8 cellular contexts compared by ENCODE assay signal in genomic region chr9:120894404-120895226, GRCh38. TPM values are rescaled to one million over a fixed set of nuclear protein-coding genes. Genes with fewer than 3 reads are reported as not detected.
A peak's percentile ranks its signal among the peaks of the same experiment; 100 is the strongest.
DNase-seq lines count a peak whose midpoint lies in the region; ATAC-seq and TF ChIP-seq lines count a peak whose summit lies in the region.

No MANE protein-coding gene starts in this region.

- H3K9me3 ChIP-seq in ascending aorta (no peaks in the 10 kb centered on the region), iPS-15b (ENCODE audit: control insufficient read depth, insufficient read depth, low read length) (no peaks in the 10 kb centered on the region), subcutaneous abdominal adipose tissue (ENCODE audit: control insufficient read depth in 5 of 5, low read length in 5 of 5) (no peaks in the 10 kb centered on the region)

- TF ChIP-seq CTCF in ascending aorta (IDR thresholded peaks at IDR 0.05) = no peak

- H3K4me3 ChIP-seq in ascending aorta (peak overlapping the region; percentile 32 to 53), iPS-15b (ENCODE audit: low read depth, low read length) (peak overlapping the region; percentile 15), subcutaneous abdominal adipose tissue (ENCODE audit: low read depth in 1 of 5, low read length in 5 of 5) (peak overlapping the region; percentile 19 to 47 (median 42))

- H3K9ac ChIP-seq in iPS-15b (ENCODE audit: low read depth, low read length) = no peak overlapping the region
- peak overlapping the region in 2 of 5 donors; percentile 25 to 31 for H3K9ac ChIP-seq in subcutaneous abdominal adipose tissue (ENCODE audit: low read length in 5 of 5)

- H3K4me1 Mint-ChIP-seq in T-helper 1 cell treated with Interleukin-12 subunit alpha and Interleukin-12 subunit beta and Interleukin-4 antibody, amounts not matched to agents 30 μg/mL and 1 μg/mL, for 36 hours (ENCODE audit: low read depth) = peaks cover 66% of the 10 kb centered on the region

- no peak for ATAC-seq in GM18867 (IDR thresholded peaks at IDR 0.05; ENCODE audit: unreplicated experiment)
- ATAC-seq in GM21526 (IDR thresholded peaks at IDR 0.05; ENCODE audit: low FRiP score, unreplicated experiment) = no peak

- no peak overlapping the region for H3K4me3 Mint-ChIP-seq in T-helper 1 cell treated with Interleukin-12 subunit alpha and Interleukin-12 subunit beta and Interleukin-4 antibody, amounts not matched to agents 30 μg/mL and 1 μg/mL, for 36 hours

- no peaks in the 10 kb centered on the region for H3K27me3 Mint-ChIP-seq in T-helper 1 cell treated with Interleukin-12 subunit alpha and Interleukin-12 subunit beta and Interleukin-4 antibody, amounts not matched to agents 30 μg/mL and 1 μg/mL, for 36 hours (ENCODE audit: low read depth)

- no peaks in the 10 kb centered on the region for H3K27me3 ChIP-seq in ascending aorta
- peaks cover 21% of the 10 kb centered on the region for H3K27me3 ChIP-seq in iPS-15b (ENCODE audit: control insufficient read depth, insufficient read depth, low read length)
- H3K27me3 ChIP-seq in subcutaneous abdominal adipose tissue (ENCODE audit: control insufficient read depth in 5 of 5, insufficient read depth in 4 of 5, low read length in 5 of 5) = peaks cover 0 to 2% (median 0%) of the 10 kb centered on the region in 5 donors

- DNase-seq in T-helper 1 cell (no peak), ascending aorta (ENCODE audit: low spot score in 2 of 2) (peak in 1 of 2 donors; percentile 78), NCI-H510A (lab: John Stamatoyannopoulos, UW) (no peak)

- H3K36me3 Mint-ChIP-seq in T-helper 1 cell treated with Interleukin-12 subunit alpha and Interleukin-12 subunit beta and Interleukin-4 antibody, amounts not matched to agents 30 μg/mL and 1 μg/mL, for 36 hours (ENCODE audit: low read depth) = peaks cover 19% of the 10 kb centered on the region

- peak overlapping the region; percentile 99 for H3K27ac Mint-ChIP-seq in T-helper 1 cell treated with Interleukin-12 subunit alpha and Interleukin-12 subunit beta and Interleukin-4 antibody, amounts not matched to agents 30 μg/mL and 1 μg/mL, for 36 hours

- intact Hi-C loops in ascending aorta (cut with DNase I) = loop anchor here (1.0 to 2.0 kb wide), 2 partner anchors 18 to 20 kb away; no protein-coding TSS in a partner anchor

- H3K27ac ChIP-seq in ascending aorta = peak overlapping the region; percentile 90
- no peak overlapping the region for H3K27ac ChIP-seq in subcutaneous abdominal adipose tissue (ENCODE audit: low read depth, low read length)

- H3K36me3 ChIP-seq in ascending aorta (no peaks in the 10 kb centered on the region), iPS-15b (ENCODE audit: control insufficient read depth, insufficient read depth, low read length) (no peaks in the 10 kb centered on the region), subcutaneous abdominal adipose tissue (ENCODE audit: control insufficient read depth in 5 of 5, insufficient read depth in 5 of 5, low read length in 5 of 5) (no peaks in the 10 kb centered on the region)

- H3K4me1 ChIP-seq in ascending aorta = peaks cover 7 to 38% of the 10 kb centered on the region in 2 donors
- peaks cover 9% of the 10 kb centered on the region for H3K4me1 ChIP-seq in iPS-15b (ENCODE audit: control insufficient read depth, insufficient read depth, low read length)
- H3K4me1 ChIP-seq in subcutaneous abdominal adipose tissue (ENCODE audit: control insufficient read depth in 5 of 5, insufficient read depth in 5 of 5, low read length in 5 of 5) = peaks cover 0 to 17% (median 13%) of the 10 kb centered on the region in 5 donors

- H3K9me3 Mint-ChIP-seq in T-helper 1 cell treated with Interleukin-12 subunit alpha and Interleukin-12 subunit beta and Interleukin-4 antibody, amounts not matched to agents 30 μg/mL and 1 μg/mL, for 36 hours = no peaks in the 10 kb centered on the region

RNA-seq across cellular contexts. Expression of gene PHF19, which starts 17.6 kb away (rescaled TPM):
- total RNA-seq in ascending aorta = 33.0 TPM

RNA-seq across cellular contexts. Expression of gene TRAF1, which starts 32.0 kb away (rescaled TPM):
- 16.7 TPM for total RNA-seq in ascending aorta

RNA-seq across cellular contexts. Expression of gene PSMD5, which starts 51.9 kb away (rescaled TPM):
- total RNA-seq in ascending aorta = 18.2 TPM
